ENCODE assay signal across 11 cellular contexts in the genomic region with DNA sequence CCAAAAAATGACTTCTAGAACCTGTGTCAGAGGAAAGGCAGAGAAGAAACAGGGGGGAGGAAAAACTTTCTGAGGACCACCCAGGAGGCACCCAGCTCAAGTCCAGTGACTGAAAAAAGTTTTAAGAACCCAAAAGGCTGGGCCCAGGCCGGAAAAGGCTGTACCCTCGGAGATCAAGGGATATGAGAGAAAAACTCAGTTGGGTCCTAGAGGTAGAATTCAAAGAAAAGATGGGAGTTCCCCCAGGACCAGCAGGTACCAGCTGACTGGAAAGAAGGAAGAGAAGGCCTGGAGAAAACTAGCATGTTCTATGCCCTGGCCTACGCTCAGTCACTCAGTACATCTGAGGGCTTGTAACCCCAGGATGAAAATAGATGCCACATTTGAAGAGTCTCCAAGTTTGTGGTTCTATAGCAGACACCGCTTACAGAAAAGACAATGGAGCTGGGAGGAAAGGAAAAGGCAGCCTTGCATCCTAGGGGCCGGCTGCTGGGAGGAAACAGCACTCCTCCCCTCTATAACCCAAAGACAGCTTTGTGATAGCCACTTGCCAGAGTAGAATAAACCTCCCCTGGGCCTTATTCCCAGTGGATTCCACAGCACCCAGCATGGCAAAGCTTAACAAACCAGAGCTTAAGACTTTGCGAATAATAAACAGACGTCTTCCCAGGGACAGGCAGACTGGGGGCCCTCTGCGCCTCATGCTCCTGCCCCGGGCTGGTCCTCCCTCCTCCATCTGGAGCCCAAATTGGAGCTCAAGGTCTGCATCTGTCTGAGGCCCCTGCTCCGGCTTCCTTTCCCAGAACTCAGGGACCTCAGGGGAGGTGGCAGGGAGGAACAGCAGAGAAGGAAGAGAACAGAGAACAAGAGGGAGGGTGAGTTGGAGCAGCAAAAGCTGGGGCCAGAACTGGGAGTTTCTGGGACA. TPM values are rescaled to one million over a fixed set of nuclear protein-coding genes. Genes with fewer than 3 reads are reported as not detected.
DNase-seq lines count a peak whose midpoint lies in the region; FAIRE-seq and TF ChIP-seq lines count a peak whose summit lies in the region.
"Had no signal": no experiment of that assay in that cellular context is flagged by ENCODE, and none has a peak within 500 bp of the region (broad histone marks: within the 10 kb centered on the region; RNA-seq: fewer than 3 reads in every experiment).

No MANE protein-coding gene starts in this region.

- DNase-seq in DMS 273 treated with DMSO at 0.1 percent for 48 hours (lab: John Stamatoyannopoulos, UW) (peak; percentile 59), fibroblast of pulmonary artery (ENCODE audit: low read depth) (peak; percentile 69), renal cortical epithelial cell (ENCODE audit: low read depth) (peak; percentile 11), HTR-8/SVneo (ENCODE audit: insufficient read length, low spot score) (no peak), HuH-7 (ENCODE audit: low spot score) (no peak), NCI-H510A (lab: John Stamatoyannopoulos, UW) (no peak), SHP77 (lab: John Stamatoyannopoulos, UW) (no peak)
- DNase-seq in activated CD4-positive, alpha-beta memory T cell treated with anti-CD3 and anti-CD28 coated beads for 36 hours, result no peak
- DNase-seq: activated CD4-positive, alpha-beta T cell treated with anti-CD3 and anti-CD28 coated beads for 1 hour; left cardiac atrium had no signal

- H3K4me3 ChIP-seq in fibroblast of pulmonary artery (replicated peaks; ENCODE audit: low read depth, low read length), result peak overlapping the region; percentile 12
- H3K4me3 ChIP-seq: tibial artery had no signal

- no peak for TF ChIP-seq CTCF in fibroblast of pulmonary artery (IDR thresholded peaks at IDR 0.05; ENCODE audit: low read length, missing control alignments)

- H3K27ac Mint-ChIP-seq in activated CD4-positive, alpha-beta memory T cell treated with anti-CD3 and anti-CD28 coated beads for 36 hours, result peak overlapping the region; percentile 96

- CTCF ChIA-PET in activated CD4-positive, alpha-beta memory T cell treated with anti-CD3 and anti-CD28 coated beads for 36 hours (lab: Charles Lee), result interaction anchor here (0.6 to 18.3 kb wide), 14 partner anchors 9 to 262 kb away, joined by 3 to 470 read pairs (median 14); a partner anchor contains a TSS

- H3K4me1 Mint-ChIP-seq in activated CD4-positive, alpha-beta memory T cell treated with anti-CD3 and anti-CD28 coated beads for 36 hours (ENCODE audit: low read depth), result peaks cover 79% of the 10 kb centered on the region

- intact Hi-C loops in activated CD4-positive, alpha-beta memory T cell treated with anti-CD3 and anti-CD28 coated beads for 36 hours (cut with micrococcal nuclease), result no loop called here

- H3K27me3 Mint-ChIP-seq in activated CD4-positive, alpha-beta memory T cell treated with anti-CD3 and anti-CD28 coated beads for 36 hours, result no peaks in the 10 kb centered on the region

- no peak for FAIRE-seq in HTR-8/SVneo (lab: Jason Lieb, UNC)

- H3K9me3 Mint-ChIP-seq in activated CD4-positive, alpha-beta memory T cell treated with anti-CD3 and anti-CD28 coated beads for 36 hours, result no peaks in the 10 kb centered on the region

- H3K36me3 Mint-ChIP-seq in activated CD4-positive, alpha-beta memory T cell treated with anti-CD3 and anti-CD28 coated beads for 36 hours, result peaks cover 5% of the 10 kb centered on the region

- peak overlapping the region; percentile 68 for H3K4me3 Mint-ChIP-seq in activated CD4-positive, alpha-beta memory T cell treated with anti-CD3 and anti-CD28 coated beads for 36 hours

- POLR2A ChIA-PET in activated CD4-positive, alpha-beta memory T cell treated with anti-CD3 and anti-CD28 coated beads for 36 hours (lab: Charles Lee), result interaction anchor here (0.8 to 10.8 kb wide), 10 partner anchors 9 to 254 kb away, joined by 3 to 177 read pairs (median 5); a partner anchor contains a TSS

RNA-seq across cellular contexts. Expression of a gene that starts 8.9 kb away (rescaled TPM):
- total RNA-seq in activated CD4-positive, alpha-beta memory T cell treated with anti-CD3 and anti-CD28 coated beads for 36 hours, result 10 to 100 TPM; 57.7 to 58.7 TPM
- total RNA-seq in renal cortical epithelial cell, result 18.1 and 20.3 TPM in 2 replicates

Comparison
In these comparisons a context has a peak if more than half of its experiments do, and no peak if none do; other contexts are left out.
1. DNase-seq: peak in DMS 273 treated with DMSO at 0.1 percent for 48 hours (single experiment), fibroblast of pulmonary artery (single experiment) and renal cortical epithelial cell (single experiment); none in activated CD4-positive, alpha-beta memory T cell treated with anti-CD3 and anti-CD28 coated beads for 36 hours (single experiment), HTR-8/SVneo (single experiment), HuH-7 (single experiment), NCI-H510A (single experiment) and SHP77 (0 of 2).